ENCODE assay signal across 24 cellular contexts in genomic region chr16:13063457-13063856, GRCh38.
"Had no signal": no experiment of that assay in that cellular context is flagged by ENCODE, and none has a peak within 500 bp of the region (broad histone marks: within the 10 kb centered on the region; RNA-seq: fewer than 3 reads in every experiment).

No MANE protein-coding gene starts in this region.

- H3K9me3 ChIP-seq: colonic mucosa, gastrocnemius medialis had no signal

- H3K36me3 ChIP-seq: colonic mucosa, esophagus squamous epithelium, gastrocnemius medialis, heart right ventricle, left lung, lower lobe of right lung had no signal

- H3K4me3 ChIP-seq: colonic mucosa, esophagus squamous epithelium, gastrocnemius medialis, heart right ventricle, left lung, lower lobe of right lung, mucosa of descending colon had no signal

- H3K27me3 ChIP-seq: colonic mucosa, esophagus squamous epithelium, gastrocnemius medialis, heart right ventricle, left lung had no signal

- H3K4me1 ChIP-seq: colonic mucosa, esophagus squamous epithelium, gastrocnemius medialis, heart right ventricle, left lung, lower lobe of right lung had no signal

- H3K27ac ChIP-seq: colonic mucosa, esophagus squamous epithelium, gastrocnemius medialis, heart right ventricle, left lung, lower lobe of right lung had no signal

- DNase-seq: colonic mucosa; cortex of kidney; effector CD8-positive, alpha-beta T cell; effector memory CD8-positive, alpha-beta T cell; endodermal cell; esophagus squamous epithelium; foreskin fibroblast; foreskin melanocyte; gastrocnemius medialis; glutamatergic neuron; head of caudate nucleus; heart right ventricle; hippocampal formation; left cardiac atrium; left lung; left ventricle myocardium superior; lower lobe of right lung; mesenchymal stem cell; mucosa of descending colon; naive B cell had no signal

- FAIRE-seq: endometrium, islet of Langerhans, keratinocyte had no signal

- ATAC-seq: effector memory CD8-positive, alpha-beta T cell; esophagus mucosa; gastrocnemius medialis; heart right ventricle; left cardiac atrium; left lung; left ventricle myocardium superior; lower lobe of right lung; mucosa of descending colon had no signal
